Comparison of ENCODE assay signal across 1 cellular context in the genomic region with DNA sequence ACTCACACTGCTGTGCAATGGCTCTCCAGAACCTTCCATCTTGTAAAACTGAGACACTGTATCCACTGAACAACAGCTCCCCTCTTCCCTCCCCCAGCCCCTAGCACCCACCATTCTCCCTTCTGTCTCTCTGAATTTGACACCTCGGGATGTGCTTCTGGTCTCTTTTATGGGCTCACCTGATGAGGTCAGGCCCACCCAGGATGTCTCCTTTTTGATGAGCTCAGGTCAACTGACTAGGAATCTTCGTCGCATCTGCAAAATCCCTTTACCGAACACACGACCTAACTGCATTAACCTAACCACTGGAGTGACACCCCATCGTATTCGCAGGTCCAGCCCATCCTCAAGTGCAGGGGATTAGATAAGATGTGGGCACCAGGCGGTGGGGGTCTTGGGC.
TF ChIP-seq lines count a peak whose summit lies in the region.

No MANE protein-coding gene starts in this region.

TF ChIP-seq in GM23338, 12 proteins besides CTCF, POLR2A, EP300 and RAD21 (continued from another document):
- TF ChIP-seq, protein P1, sequence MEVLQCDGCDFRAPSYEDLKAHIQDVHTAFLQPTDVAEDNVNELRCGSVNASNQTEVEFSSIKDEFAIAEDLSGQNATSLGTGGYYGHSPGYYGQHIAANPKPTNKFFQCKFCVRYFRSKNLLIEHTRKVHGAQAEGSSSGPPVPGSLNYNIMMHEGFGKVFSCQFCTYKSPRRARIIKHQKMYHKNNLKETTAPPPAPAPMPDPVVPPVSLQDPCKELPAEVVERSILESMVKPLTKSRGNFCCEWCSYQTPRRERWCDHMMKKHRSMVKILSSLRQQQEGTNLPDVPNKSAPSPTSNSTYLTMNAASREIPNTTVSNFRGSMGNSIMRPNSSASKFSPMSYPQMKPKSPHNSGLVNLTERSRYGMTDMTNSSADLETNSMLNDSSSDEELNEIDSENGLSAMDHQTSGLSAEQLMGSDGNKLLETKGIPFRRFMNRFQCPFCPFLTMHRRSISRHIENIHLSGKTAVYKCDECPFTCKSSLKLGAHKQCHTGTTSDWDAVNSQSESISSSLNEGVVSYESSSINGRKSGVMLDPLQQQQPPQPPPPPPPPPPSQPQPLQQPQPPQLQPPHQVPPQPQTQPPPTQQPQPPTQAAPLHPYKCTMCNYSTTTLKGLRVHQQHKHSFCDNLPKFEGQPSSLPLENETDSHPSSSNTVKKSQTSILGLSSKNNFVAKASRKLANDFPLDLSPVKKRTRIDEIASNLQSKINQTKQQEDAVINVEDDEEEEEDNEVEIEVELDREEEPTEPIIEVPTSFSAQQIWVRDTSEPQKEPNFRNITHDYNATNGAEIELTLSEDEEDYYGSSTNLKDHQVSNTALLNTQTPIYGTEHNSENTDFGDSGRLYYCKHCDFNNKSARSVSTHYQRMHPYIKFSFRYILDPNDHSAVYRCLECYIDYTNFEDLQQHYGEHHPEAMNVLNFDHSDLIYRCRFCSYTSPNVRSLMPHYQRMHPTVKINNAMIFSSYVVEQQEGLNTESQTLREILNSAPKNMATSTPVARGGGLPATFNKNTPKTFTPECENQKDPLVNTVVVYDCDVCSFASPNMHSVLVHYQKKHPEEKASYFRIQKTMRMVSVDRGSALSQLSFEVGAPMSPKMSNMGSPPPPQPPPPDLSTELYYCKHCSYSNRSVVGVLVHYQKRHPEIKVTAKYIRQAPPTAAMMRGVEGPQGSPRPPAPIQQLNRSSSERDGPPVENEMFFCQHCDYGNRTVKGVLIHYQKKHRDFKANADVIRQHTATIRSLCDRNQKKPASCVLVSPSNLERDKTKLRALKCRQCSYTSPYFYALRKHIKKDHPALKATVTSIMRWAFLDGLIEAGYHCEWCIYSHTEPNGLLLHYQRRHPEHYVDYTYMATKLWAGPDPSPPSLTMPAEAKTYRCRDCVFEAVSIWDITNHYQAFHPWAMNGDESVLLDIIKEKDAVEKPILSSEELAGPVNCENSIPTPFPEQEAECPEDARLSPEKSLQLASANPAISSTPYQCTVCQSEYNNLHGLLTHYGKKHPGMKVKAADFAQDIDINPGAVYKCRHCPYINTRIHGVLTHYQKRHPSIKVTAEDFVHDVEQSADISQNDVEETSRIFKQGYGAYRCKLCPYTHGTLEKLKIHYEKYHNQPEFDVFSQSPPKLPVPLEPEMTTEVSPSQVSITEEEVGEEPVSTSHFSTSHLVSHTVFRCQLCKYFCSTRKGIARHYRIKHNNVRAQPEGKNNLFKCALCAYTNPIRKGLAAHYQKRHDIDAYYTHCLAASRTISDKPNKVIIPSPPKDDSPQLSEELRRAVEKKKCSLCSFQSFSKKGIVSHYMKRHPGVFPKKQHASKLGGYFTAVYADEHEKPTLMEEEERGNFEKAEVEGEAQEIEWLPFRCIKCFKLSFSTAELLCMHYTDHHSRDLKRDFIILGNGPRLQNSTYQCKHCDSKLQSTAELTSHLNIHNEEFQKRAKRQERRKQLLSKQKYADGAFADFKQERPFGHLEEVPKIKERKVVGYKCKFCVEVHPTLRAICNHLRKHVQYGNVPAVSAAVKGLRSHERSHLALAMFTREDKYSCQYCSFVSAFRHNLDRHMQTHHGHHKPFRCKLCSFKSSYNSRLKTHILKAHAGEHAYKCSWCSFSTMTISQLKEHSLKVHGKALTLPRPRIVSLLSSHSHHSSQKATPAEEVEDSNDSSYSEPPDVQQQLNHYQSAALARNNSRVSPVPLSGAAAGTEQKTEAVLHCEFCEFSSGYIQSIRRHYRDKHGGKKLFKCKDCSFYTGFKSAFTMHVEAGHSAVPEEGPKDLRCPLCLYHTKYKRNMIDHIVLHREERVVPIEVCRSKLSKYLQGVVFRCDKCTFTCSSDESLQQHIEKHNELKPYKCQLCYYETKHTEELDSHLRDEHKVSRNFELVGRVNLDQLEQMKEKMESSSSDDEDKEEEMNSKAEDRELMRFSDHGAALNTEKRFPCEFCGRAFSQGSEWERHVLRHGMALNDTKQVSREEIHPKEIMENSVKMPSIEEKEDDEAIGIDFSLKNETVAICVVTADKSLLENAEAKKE (CRISPR knock-in tag; IDR thresholded peaks at IDR 0.05), result no peak
- no peak for TF ChIP-seq EZH2phosphoT487 (IDR thresholded peaks at IDR 0.05; ENCODE audit: unreplicated experiment)
- TF ChIP-seq NANOG (IDR thresholded peaks at IDR 0.05; ENCODE audit: borderline replicate concordance), result no peak
- no peak for TF ChIP-seq STAT1 (IDR thresholded peaks at IDR 0.05; ENCODE audit: unreplicated experiment)
- no peak for TF ChIP-seq ZNF114 (CRISPR knock-in tag; IDR thresholded peaks at IDR 0.05)
- TF ChIP-seq ZNF331 (CRISPR knock-in tag; IDR thresholded peaks at IDR 0.05; ENCODE audit: low read depth), result no peak
- TF ChIP-seq ETS1 (IDR thresholded peaks at IDR 0.05), result no peak
